Comparison of ENCODE assay signal across 10 cellular contexts in the genomic region with DNA sequence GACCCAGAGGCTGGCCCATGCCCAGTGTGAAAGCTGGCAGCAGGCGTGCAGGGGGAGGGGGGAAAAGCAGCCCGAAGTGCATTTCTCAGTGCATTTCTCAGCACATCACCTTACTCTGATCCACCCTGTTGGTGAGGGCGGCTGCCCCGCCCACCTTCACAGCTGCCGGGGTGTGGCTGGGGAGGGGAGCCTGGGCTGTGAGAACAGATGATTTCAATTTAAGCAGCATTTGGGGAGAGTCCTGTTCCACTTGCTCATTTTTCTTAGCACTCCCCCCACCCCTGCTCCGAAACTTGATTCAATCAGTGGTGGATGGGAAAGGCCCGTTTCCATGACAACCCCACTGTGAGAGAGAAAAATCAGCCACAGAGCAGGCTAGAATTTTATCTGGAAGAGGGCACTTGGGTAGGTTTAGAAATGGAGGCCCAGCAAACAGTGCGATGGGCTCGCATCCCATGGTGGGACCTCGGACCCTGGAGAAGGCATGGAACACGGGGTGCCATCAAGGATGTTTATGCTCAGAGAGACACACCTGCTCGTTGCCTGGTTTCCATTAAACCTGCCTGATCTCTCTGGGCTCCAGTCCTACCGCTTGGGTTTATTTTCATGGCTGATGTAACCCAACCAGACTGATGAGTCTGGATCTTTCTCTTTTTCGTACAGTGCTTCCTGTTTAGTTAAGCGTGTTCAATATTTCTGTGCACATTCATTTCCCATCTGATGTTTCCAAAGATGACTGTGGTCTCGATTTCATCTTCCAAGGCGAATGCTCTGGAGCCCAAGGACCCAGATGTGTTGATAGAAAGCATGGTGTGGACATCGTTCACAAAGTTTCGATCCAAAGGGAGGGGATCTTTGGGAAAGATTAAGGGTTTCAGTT.
DNase-seq lines count a peak whose midpoint lies in the region; ATAC-seq, FAIRE-seq and TF ChIP-seq lines count a peak whose summit lies in the region.
"Had no signal": no experiment of that assay in that cellular context is flagged by ENCODE, and none has a peak within 500 bp of the region (broad histone marks: within the 10 kb centered on the region; RNA-seq: fewer than 3 reads in every experiment).

No MANE protein-coding gene starts in this region.

- no peak for TF ChIP-seq POLR2A in K562 (conservative IDR thresholded peaks at IDR 0.05)

- TF ChIP-seq EP300 in K562 (IDR thresholded peaks at IDR 0.05; ENCODE audit: low read length): no peak

- no TSS peak for BruUV-seq in K562 (replicated peaks; lab: Mats Ljungman, UMichigan)

- H3K36me3 ChIP-seq in KMS-11 (ENCODE audit: insufficient read depth) (no peaks in the 10 kb centered on the region), K562 (ENCODE audit: control insufficient read depth, insufficient read depth, low read length) (no peaks in the 10 kb centered on the region)

- peaks cover 14% of the 10 kb centered on the region for H3K27me3 Mint-ChIP-seq in nephron progenitor cell (ENCODE audit: low read depth, poor library complexity)

- FAIRE-seq in K562 (lab: Jason Lieb, UNC): no peak
- FAIRE-seq: GM12891 had no signal

- H2AFZ ChIP-seq in KMS-11 (ENCODE audit: low read depth) (peak overlapping the region; percentile 75), K562 (ENCODE audit: low read depth, low read length) (no peak overlapping the region)
- H2AFZ ChIP-seq: PC-9 had no signal

- peak overlapping the region; percentile 82 for H3K4me2 ChIP-seq in KMS-11
- H3K4me2 ChIP-seq in K562 (ENCODE audit: insufficient read depth, low read length): no peak overlapping the region
- H3K4me2 ChIP-seq: PC-9 had no signal

- TF ChIP-seq CTCF in GM12865 (IDR thresholded peaks at IDR 0.05; ENCODE audit: insufficient read depth, low read depth, low read length, missing control alignments) (no peak), KMS-11 (conservative IDR thresholded peaks at IDR 0.05; ENCODE audit: low read depth, low read length) (no peak), K562 (IDR thresholded peaks at IDR 0.05 in 2 of 3, conservative IDR thresholded peaks at IDR 0.05 in 1 of 3; ENCODE audit: insufficient read depth in 2 of 3, low read depth in 1 of 3, low read length in 3 of 3) (no peak), nephron progenitor cell (IDR thresholded peaks at IDR 0.05) (no peak)

- POLR2A ChIA-PET in K562 (lab: Yijun Ruan, JAX): no interaction called here

- no peaks in the 10 kb centered on the region for H4K20me1 ChIP-seq in KMS-11 (ENCODE audit: insufficient read depth)
- no peaks in the 10 kb centered on the region for H4K20me1 ChIP-seq in K562 (replicated peaks; ENCODE audit: control insufficient read depth, insufficient read depth, low read length)

- no peaks in the 10 kb centered on the region for H3K9me1 ChIP-seq in K562 (ENCODE audit: control insufficient read depth, insufficient read depth, low read length)

- peaks cover 67% of the 10 kb centered on the region for H3K4me1 ChIP-seq in KMS-11 (ENCODE audit: low read depth, poor library complexity, severe bottlenecking)
- no peaks in the 10 kb centered on the region for H3K4me1 ChIP-seq in K562 (replicated peaks in 1 of 2; ENCODE audit: control insufficient read depth in 2 of 2, insufficient read depth in 2 of 2, low read length in 2 of 2)

- H3K9me3 ChIP-seq in K562 (replicated peaks; ENCODE audit: control insufficient read depth, insufficient read depth, low read depth, low read length): no peaks in the 10 kb centered on the region

- TF ChIP-seq RAD21 in K562 (CRISPR knock-in tag; conservative IDR thresholded peaks at IDR 0.05 in 1 of 2, IDR thresholded peaks at IDR 0.05 in 1 of 2): no peak

- peaks cover 30% of the 10 kb centered on the region for H3K4me1 Mint-ChIP-seq in nephron progenitor cell

- H3K4me3 ChIP-seq in GM12865 (ENCODE audit: low read depth, low read length) (no peak overlapping the region), KMS-11 (IDR thresholded peaks at IDR 0.05; ENCODE audit: insufficient read depth, low read depth, low read length) (no peak overlapping the region), K562 (no peak overlapping the region)
- H3K4me3 ChIP-seq: PC-9 had no signal

- no peaks in the 10 kb centered on the region for H3K27me3 ChIP-seq in KMS-11 (ENCODE audit: insufficient read depth, low read depth)
- H3K27me3 ChIP-seq in K562 (ENCODE audit: control insufficient read depth in 2 of 2, insufficient read depth in 2 of 2, low read length in 2 of 2): peaks cover 0 to 19% of the 10 kb centered on the region in 2 experiments; a peak in 2 of 5 replicates

- peaks cover 4% of the 10 kb centered on the region for H3K9me3 Mint-ChIP-seq in nephron progenitor cell

- CTCF ChIA-PET in K562 (lab: Yijun Ruan, JAX; ENCODE audit: low intra/inter-chr PET ratio): no interaction called here

- H3K4me3 Mint-ChIP-seq in nephron progenitor cell: no peak overlapping the region

- H3K36me3 Mint-ChIP-seq in nephron progenitor cell (ENCODE audit: low read depth): no peaks in the 10 kb centered on the region

- peak; percentile 84 for DNase-seq in GM12865 (ENCODE audit: low read depth)
- no peak for DNase-seq in K562 (ENCODE audit: extremely low read depth in 1 of 4, low spot score in 3 of 4)
- DNase-seq in nephron progenitor cell: peak; percentile 44
- DNase-seq in NCI-H226: no peak
- no peak for DNase-seq in NCI-H1417 treated with DMSO at 0.1 percent for 48 hours (lab: John Stamatoyannopoulos, UW)
- no peak for DNase-seq in cerebellum (ENCODE audit: low spot score)
- DNase-seq: activated T-cell treated with anti-CD3 and anti-CD28 coated beads for 4 hours had no signal

- H3K9ac ChIP-seq in KMS-11 (peak overlapping the region; percentile 43), K562 (ENCODE audit: insufficient read depth in 1 of 2, low read depth in 2 of 2, low read length in 2 of 2) (no peak overlapping the region)

- H3K27ac ChIP-seq in KMS-11 (peak overlapping the region; percentile 88), K562 (ENCODE audit: extremely low read depth, low read depth, low read length) (no peak overlapping the region)
- H3K27ac ChIP-seq: PC-9 had no signal

- H3K27ac Mint-ChIP-seq in nephron progenitor cell: no peak overlapping the region

- no peak for ATAC-seq in K562

- in situ Hi-C loops in K562 (cut with MboI): no loop called here

- WGBS in K562 (ENCODE audit: insufficient coverage, low coverage, missing lambda C conversion rate): 0% methylated on average over 18 of the region's 19 CpGs

- intact Hi-C loops in K562 (cut with micrococcal nuclease): no loop called here

- H3K79me2 ChIP-seq in KMS-11 (ENCODE audit: insufficient read depth, low read depth) (no peaks in the 10 kb centered on the region), K562 (ENCODE audit: control insufficient read depth, insufficient read depth, low read length) (no peaks in the 10 kb centered on the region)

TF ChIP-seq in K562, 482 proteins besides CTCF, POLR2A, EP300 and RAD21:
- TF ChIP-seq TCFL5 (CRISPR knock-in tag; conservative IDR thresholded peaks at IDR 0.05) (no peak), ZNF384 (IDR thresholded peaks at IDR 0.05; ENCODE audit: low read depth, low read length) (no peak), RHOXF2B (CRISPR knock-in tag; conservative IDR thresholded peaks at IDR 0.05) (no peak), RFX1 (IDR thresholded peaks at IDR 0.05) (peak; percentile 71)
TF ChIP-seq in K562: peak in this region for 1.

Comparison
In these comparisons a context has a peak if more than half of its experiments do, and no peak if none do; other contexts are left out.
1. DNase-seq: peak in GM12865 (single experiment) and nephron progenitor cell (single experiment); none in K562 (0 of 4), NCI-H226 (single experiment), NCI-H1417 treated with DMSO at 0.1 percent for 48 hours (single experiment) and cerebellum (single experiment).